ENCODE assay signal across 16 cellular contexts in genomic region chr2:165182029-165182428, GRCh38. TPM values are rescaled to one million over a fixed set of nuclear protein-coding genes. Genes with fewer than 3 reads are reported as not detected.
"Had no signal": no experiment of that assay in that cellular context is flagged by ENCODE, and none has a peak within 500 bp of the region (broad histone marks: within the 10 kb centered on the region; RNA-seq: fewer than 3 reads in every experiment).

No MANE protein-coding gene starts in this region.

- H3K27me3 Mint-ChIP-seq: effector memory CD8-positive, alpha-beta T cell; stimulated activated naive B cell treated with anti-CD40 and anti-IgM and Interleukin-4, amounts not matched to agents 10 μg/mL and 1 μg/mL and 100 μg/mL, for 72 hours; stimulated activated naive CD8-positive, alpha-beta T cell treated with anti-CD3 and anti-CD28 coated beads, Interleukin-15, amount 100 ng/mL, for 72 hours had no signal

- H3K4me1 Mint-ChIP-seq: naive thymus-derived CD4-positive, alpha-beta T cell; stimulated activated naive CD8-positive, alpha-beta T cell treated with anti-CD3 and anti-CD28 coated beads, Interleukin-15, amount 100 ng/mL, for 72 hours had no signal

- DNase-seq: effector memory CD8-positive, alpha-beta T cell; esophagus squamous epithelium; foreskin fibroblast; glutamatergic neuron; islet precursor cell; mammary epithelial cell; naive thymus-derived CD4-positive, alpha-beta T cell; psoas muscle; retina; right lobe of liver; stimulated activated CD4-positive, alpha-beta T cell treated with anti-CD3 and anti-CD28 coated beads, Interleukin-4, amount 100 ng/mL, for 24 hours; stimulated activated naive B cell treated with anti-CD40 and anti-IgM and Interleukin-4, amounts not matched to agents 10 μg/mL and 1 μg/mL and 100 μg/mL, for 72 hours; stimulated activated naive CD8-positive, alpha-beta T cell treated with anti-CD3 and anti-CD28 coated beads, Interleukin-15, amount 100 ng/mL, for 72 hours; testis had no signal

- ATAC-seq: effector memory CD8-positive, alpha-beta T cell; gastroesophageal sphincter; left lobe of liver; naive thymus-derived CD4-positive, alpha-beta T cell; psoas muscle; right lobe of liver; stimulated activated naive B cell treated with anti-CD40 and anti-IgM and Interleukin-4, amounts not matched to agents 10 μg/mL and 1 μg/mL and 100 μg/mL, for 72 hours; stimulated activated naive CD8-positive, alpha-beta T cell treated with anti-CD3 and anti-CD28 coated beads, Interleukin-15, amount 100 ng/mL, for 72 hours had no signal

- H3K9me3 Mint-ChIP-seq: naive thymus-derived CD4-positive, alpha-beta T cell; stimulated activated naive B cell treated with anti-CD40 and anti-IgM and Interleukin-4, amounts not matched to agents 10 μg/mL and 1 μg/mL and 100 μg/mL, for 72 hours; stimulated activated naive CD8-positive, alpha-beta T cell treated with anti-CD3 and anti-CD28 coated beads, Interleukin-15, amount 100 ng/mL, for 72 hours had no signal

- H3K36me3 Mint-ChIP-seq: naive thymus-derived CD4-positive, alpha-beta T cell had no signal

- H3K4me3 Mint-ChIP-seq: effector memory CD8-positive, alpha-beta T cell; naive thymus-derived CD4-positive, alpha-beta T cell; stimulated activated naive B cell treated with anti-CD40 and anti-IgM and Interleukin-4, amounts not matched to agents 10 μg/mL and 1 μg/mL and 100 μg/mL, for 72 hours; stimulated activated naive CD8-positive, alpha-beta T cell treated with anti-CD3 and anti-CD28 coated beads, Interleukin-15, amount 100 ng/mL, for 72 hours had no signal

- H3K27ac Mint-ChIP-seq: effector memory CD8-positive, alpha-beta T cell; naive thymus-derived CD4-positive, alpha-beta T cell; stimulated activated naive B cell treated with anti-CD40 and anti-IgM and Interleukin-4, amounts not matched to agents 10 μg/mL and 1 μg/mL and 100 μg/mL, for 72 hours; stimulated activated naive CD8-positive, alpha-beta T cell treated with anti-CD3 and anti-CD28 coated beads, Interleukin-15, amount 100 ng/mL, for 72 hours had no signal

RNA-seq across cellular contexts. Expression of gene SCN3A, which starts 21.8 kb away (rescaled TPM):
- total RNA-seq: left lobe of liver, mammary epithelial cell had no signal

RNA-seq across cellular contexts. Expression of gene SCN2A, which starts 57.2 kb away (rescaled TPM):
- total RNA-seq: naive thymus-derived CD4-positive, alpha-beta T cell; psoas muscle had no signal
